22 cellular contexts compared by ENCODE assay signal in genomic region chr2:19845323-19845920, GRCh38.
"Had no signal": no experiment of that assay in that cellular context is flagged by ENCODE, and none has a peak within 500 bp of the region (broad histone marks: within the 10 kb centered on the region; RNA-seq: fewer than 3 reads in every experiment).

No MANE protein-coding gene starts in this region.

- H3K4me2 ChIP-seq: KMS-11 had no signal

- H3K9ac ChIP-seq: KMS-11 had no signal

- H3K36me3 ChIP-seq: breast epithelium had no signal

- DNase-seq: activated B cell treated with CpG ODN at 0.5 μM for 24 hours; activated CD4-positive, alpha-beta memory T cell treated with anti-CD3 and anti-CD28 coated beads, Interleukin-2, amount 10 ng/mL, durations not matched to agents 7 days and 5 days; activated CD4-positive, alpha-beta T cell treated with anti-CD3 and anti-CD28 coated beads for 36 hours; activated CD4-positive, alpha-beta T cell treated with anti-CD3 and anti-CD28 coated beads, Interleukin-2, amount 50 U/mL, for 1 hour; activated CD8-positive, alpha-beta memory T cell treated with anti-CD3 and anti-CD28 coated beads, Interleukin-2, amount 50 U/mL, for 4 hours; activated effector memory CD4-positive, alpha-beta T cell treated with Interleukin-2 at 50 U/mL for 16 hours; activated naive CD4-positive, alpha-beta T cell; activated T-cell treated with anti-CD3 and anti-CD28 coated beads, Interleukin-2, amount 50 U/mL, for 1 hour; caudate nucleus; NCI-H1092; NCI-H1930; NCI-H2107; NCI-H510A treated with DMSO at 0.1 percent for 48 hours; PC-3; T-cell; T-helper 2 cell; T1000 had no signal

- H3K4me3 ChIP-seq: breast epithelium, SK-N-MC had no signal

- H3K4me1 ChIP-seq: breast epithelium had no signal

- ATAC-seq: activated CD4-positive, alpha-beta T cell treated with anti-CD3 and anti-CD28 coated beads for 36 hours; PC-3; T-cell had no signal

- FAIRE-seq: RCC 7860, TTC549 had no signal

- H3K27ac ChIP-seq: breast epithelium, KMS-11, SK-N-MC had no signal

- H3K27me3 ChIP-seq: breast epithelium had no signal

- H3K9me3 ChIP-seq: breast epithelium had no signal
